In genomic region chr13:22168437-22168836, GRCh38 we compare ENCODE assay signal across 23 cellular contexts.
A peak's percentile ranks its signal among the peaks of the same experiment; 100 is the strongest.
DNase-seq lines count a peak whose midpoint lies in the region; ATAC-seq and TF ChIP-seq lines count a peak whose summit lies in the region.
"Had no signal": no experiment of that assay in that cellular context is flagged by ENCODE, and none has a peak within 500 bp of the region (broad histone marks: within the 10 kb centered on the region; RNA-seq: fewer than 3 reads in every experiment).

No MANE protein-coding gene starts in this region.

- H3K4me1 ChIP-seq in endodermal cell (ENCODE audit: control insufficient read depth, insufficient read depth, low read length): peaks cover 12% of the 10 kb centered on the region
- H3K4me1 ChIP-seq: BE2C, BLaER1 had no signal

- no peak overlapping the region for H3K4me3 ChIP-seq in endodermal cell (ENCODE audit: low read length)
- H3K4me3 ChIP-seq: BLaER1, GM12878 had no signal

- H3K4me1 Mint-ChIP-seq in endodermal cell: peaks cover 41% of the 10 kb centered on the region
- H3K4me1 Mint-ChIP-seq in mesothelial cell of epicardium: peaks cover 38% of the 10 kb centered on the region
- H3K4me1 Mint-ChIP-seq in type B pancreatic cell (ENCODE audit: unreplicated experiment): peaks cover 26% of the 10 kb centered on the region

- H3K36me3 Mint-ChIP-seq in endodermal cell (ENCODE audit: low read depth) (no peaks in the 10 kb centered on the region), mesothelial cell of epicardium (peaks cover 13% of the 10 kb centered on the region), type B pancreatic cell (no peaks in the 10 kb centered on the region)
- H3K36me3 Mint-ChIP-seq: CD14-positive monocyte; CD4-positive, alpha-beta memory T cell; CD4-positive, CD25-positive, alpha-beta regulatory T cell had no signal

- DNase-seq in endodermal cell: no peak
- no peak for DNase-seq in mesothelial cell of epicardium (ENCODE audit: low spot score in 2 of 2, unreplicated experiment in 2 of 2)
- no peak for DNase-seq in type B pancreatic cell (ENCODE audit: extremely low spot score, unreplicated experiment)
- DNase-seq in foreskin melanocyte: no peak
- no peak for DNase-seq in NK-92 (lab: John Stamatoyannopoulos, UW; ENCODE audit: unreplicated experiment)
- DNase-seq: 8988T; ACHN; BE2C; C1 segment of cervical spinal cord; CD4-positive, alpha-beta memory T cell; CD4-positive, CD25-positive, alpha-beta regulatory T cell; CD8-positive, alpha-beta memory T cell; COR-L47; DMS 273 treated with DMSO at 0.1 percent for 48 hours; DMS153; DMS79; DND-41; EL; GDM1 had no signal

- ATAC-seq in GM18505 (IDR thresholded peaks at IDR 0.05; ENCODE audit: unreplicated experiment): no peak
- ATAC-seq: GM12878 had no signal

- H3K27ac ChIP-seq in endodermal cell (ENCODE audit: low read depth, low read length): no peak overlapping the region
- H3K27ac ChIP-seq: BLaER1 had no signal

- no peaks in the 10 kb centered on the region for H3K9me3 ChIP-seq in endodermal cell (ENCODE audit: control insufficient read depth, low read length)
- H3K9me3 ChIP-seq: BE2C, BLaER1 had no signal

- H3K27me3 ChIP-seq in endodermal cell (ENCODE audit: control insufficient read depth, insufficient read depth, low read length, poor library complexity, severe bottlenecking): no peaks in the 10 kb centered on the region
- H3K27me3 ChIP-seq: BE2C, BLaER1 had no signal

- H3K4me3 Mint-ChIP-seq in endodermal cell (no peak overlapping the region), mesothelial cell of epicardium (no peak overlapping the region), type B pancreatic cell (no peak overlapping the region)
- H3K4me3 Mint-ChIP-seq: CD14-positive monocyte; CD4-positive, alpha-beta memory T cell; CD4-positive, CD25-positive, alpha-beta regulatory T cell; CD8-positive, alpha-beta memory T cell had no signal

- H3K36me3 ChIP-seq in endodermal cell (ENCODE audit: control insufficient read depth, insufficient read depth, low read length): no peaks in the 10 kb centered on the region
- H3K36me3 ChIP-seq: BE2C, BLaER1 had no signal

- H3K27me3 Mint-ChIP-seq in endodermal cell (ENCODE audit: insufficient read depth) (no peaks in the 10 kb centered on the region), mesothelial cell of epicardium (ENCODE audit: low read depth) (no peaks in the 10 kb centered on the region), type B pancreatic cell (no peaks in the 10 kb centered on the region)
- H3K27me3 Mint-ChIP-seq: CD4-positive, CD25-positive, alpha-beta regulatory T cell; CD8-positive, alpha-beta memory T cell had no signal

- WGBS in endodermal cell (ENCODE audit: insufficient coverage in 1 of 2, insufficient read length in 1 of 2), 2 experiments: 93 to 100% methylated on average over 1 to 6 of the region's 6 CpGs

- TF ChIP-seq CTCF in endodermal cell (conservative IDR thresholded peaks at IDR 0.05) (no peak), mesothelial cell of epicardium (IDR thresholded peaks at IDR 0.05; ENCODE audit: unreplicated experiment) (no peak), type B pancreatic cell (conservative IDR thresholded peaks at IDR 0.05) (no peak)

- TF ChIP-seq POLR2A in GM18505 (IDR thresholded peaks at IDR 0.05; ENCODE audit: borderline replicate concordance, extremely low read depth, insufficient read depth, insufficient read length): no peak

- H3K27ac Mint-ChIP-seq in endodermal cell (peak overlapping the region; percentile 41), mesothelial cell of epicardium (peak overlapping the region; percentile 88), type B pancreatic cell (peak overlapping the region; percentile 46)
- H3K27ac Mint-ChIP-seq: CD14-positive monocyte; CD4-positive, alpha-beta memory T cell; CD4-positive, CD25-positive, alpha-beta regulatory T cell; CD8-positive, alpha-beta memory T cell had no signal

- H3K9me3 Mint-ChIP-seq in endodermal cell: no peaks in the 10 kb centered on the region
- peaks cover 31% of the 10 kb centered on the region for H3K9me3 Mint-ChIP-seq in mesothelial cell of epicardium
- H3K9me3 Mint-ChIP-seq in type B pancreatic cell: no peaks in the 10 kb centered on the region

- no peak overlapping the region for H3K9ac ChIP-seq in endodermal cell (ENCODE audit: extremely low read depth, low read length, poor library complexity, severe bottlenecking)
- H3K9ac ChIP-seq: BLaER1 had no signal
